15 cellular contexts compared by ENCODE assay signal in the genomic region with DNA sequence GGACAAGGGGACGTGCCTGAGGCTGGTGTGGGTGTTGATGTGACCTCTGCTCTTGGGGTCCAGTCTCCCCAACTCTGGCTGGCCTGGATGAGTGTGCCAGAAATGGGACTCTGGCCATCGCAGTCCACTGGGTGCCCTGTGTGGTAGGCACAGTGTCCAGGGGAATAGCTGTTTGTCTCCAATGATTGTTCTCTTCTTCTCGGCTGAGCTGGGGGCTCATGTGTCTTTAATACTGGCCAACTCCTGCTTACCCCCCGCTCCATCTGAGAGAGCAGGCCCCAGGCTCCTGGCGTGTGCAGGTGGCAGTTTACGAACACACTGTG. TPM values are rescaled to one million over a fixed set of nuclear protein-coding genes. Genes with fewer than 3 reads are reported as not detected.
DNase-seq lines count a peak whose midpoint lies in the region; ATAC-seq and TF ChIP-seq lines count a peak whose summit lies in the region.
"Had no signal": no experiment of that assay in that cellular context is flagged by ENCODE, and none has a peak within 500 bp of the region (broad histone marks: within the 10 kb centered on the region; RNA-seq: fewer than 3 reads in every experiment).

No MANE protein-coding gene starts in this region.

- H3K27me3 ChIP-seq in CD4-positive, alpha-beta T cell (ENCODE audit: control insufficient read depth, insufficient read depth, low read length): no peaks in the 10 kb centered on the region
- H3K27me3 ChIP-seq in Loucy (ENCODE audit: insufficient read depth, low read length, poor library complexity, severe bottlenecking): no peaks in the 10 kb centered on the region
- H3K27me3 ChIP-seq in esophagus muscularis mucosa: peaks cover 0 to under 1% (median 0%) of the 10 kb centered on the region in 4 donors
- H3K27me3 ChIP-seq in rectal smooth muscle tissue (ENCODE audit: control insufficient read depth, insufficient read depth, low read length): no peaks in the 10 kb centered on the region
- H3K27me3 ChIP-seq: hepatocyte, SJSA1 had no signal

- peak overlapping the region; percentile 30 for H3K4me3 Mint-ChIP-seq in CD4-positive, alpha-beta T cell
- H3K4me3 Mint-ChIP-seq: activated T-cell treated with anti-CD3 and anti-CD28 coated beads, Interleukin-2, amount 50 U/mL, for 4 hours; GM23338; nephron had no signal

- peak overlapping the region; percentile 88 for H3K27ac Mint-ChIP-seq in CD4-positive, alpha-beta T cell
- H3K27ac Mint-ChIP-seq: activated naive CD4-positive, alpha-beta T cell treated with anti-CD3 and anti-CD28 coated beads, Interleukin-2, amount 50 U/mL, for 24 hours; GM23338; nephron had no signal

- no peak overlapping the region for H2AFZ ChIP-seq in Loucy (ENCODE audit: low read length)
- H2AFZ ChIP-seq: hepatocyte had no signal

- no peak for ATAC-seq in CD4-positive, alpha-beta T cell (ENCODE audit: poor library complexity)
- ATAC-seq: activated T-cell treated with anti-CD3 and anti-CD28 coated beads, Interleukin-2, amount 50 U/mL, for 4 hours had no signal

- no peaks in the 10 kb centered on the region for H3K9me3 ChIP-seq in CD4-positive, alpha-beta T cell (ENCODE audit: control insufficient read depth, low read length)
- H3K9me3 ChIP-seq in Loucy (ENCODE audit: insufficient read depth, low read depth, low read length): no peaks in the 10 kb centered on the region
- H3K9me3 ChIP-seq in esophagus muscularis mucosa: peaks cover 0 to 5% (median 0%) of the 10 kb centered on the region in 4 donors
- H3K9me3 ChIP-seq: SJSA1 had no signal

- CTCF ChIA-PET in CD4-positive, alpha-beta T cell (lab: Charles Lee): interaction anchor here (1.0 to 1.8 kb wide), 2 partner anchors 47 to 1214 kb away, joined by 3 to 10 read pairs; no protein-coding TSS in a partner anchor

- H3K4me2 ChIP-seq in Loucy (ENCODE audit: low read depth, low read length, poor library complexity, severe bottlenecking): peak overlapping the region; percentile 86
- H3K4me2 ChIP-seq: GM23338, hepatocyte had no signal

- no peaks in the 10 kb centered on the region for H3K9me3 Mint-ChIP-seq in CD4-positive, alpha-beta T cell
- H3K9me3 Mint-ChIP-seq: activated naive CD4-positive, alpha-beta T cell treated with anti-CD3 and anti-CD28 coated beads, Interleukin-2, amount 50 U/mL, for 24 hours; activated T-cell treated with anti-CD3 and anti-CD28 coated beads, Interleukin-2, amount 50 U/mL, for 4 hours; GM23338 had no signal

- intact Hi-C loops in CD4-positive, alpha-beta T cell (cut with DNase I, micrococcal nuclease): loop anchor here in 1 of 2 experiments (5.0 kb wide), 1 partner anchor 56 kb away; no protein-coding TSS in a partner anchor
- intact Hi-C loops in esophagus muscularis mucosa (cut with DNase I): no loop called here

- no peaks in the 10 kb centered on the region for H3K79me2 ChIP-seq in Loucy (ENCODE audit: insufficient read depth, low read length)
- H3K79me2 ChIP-seq: hepatocyte had no signal

- no peak overlapping the region for H3K27ac ChIP-seq in CD4-positive, alpha-beta T cell (ENCODE audit: low read depth, low read length)
- peak overlapping the region; percentile 90 to 96 (median 96) for H3K27ac ChIP-seq in esophagus muscularis mucosa (replicated peaks in 1 of 4)
- peak overlapping the region; percentile 56 for H3K27ac ChIP-seq in rectal smooth muscle tissue (ENCODE audit: low read depth, low read length)
- H3K27ac ChIP-seq: hepatocyte, SJSA1 had no signal

- TF ChIP-seq POLR2A in esophagus muscularis mucosa (IDR thresholded peaks at IDR 0.05; ENCODE audit: low read depth): no peak

- peaks cover 58% of the 10 kb centered on the region for H3K4me1 Mint-ChIP-seq in CD4-positive, alpha-beta T cell (ENCODE audit: low read depth)

- DNase-seq in CD4-positive, alpha-beta T cell: no peak
- DNase-seq in esophagus muscularis mucosa (ENCODE audit: extremely low spot score) (no peak), hypothalamus (lab: John Stamatoyannopoulos, UW) (no peak), NCI-H2107 treated with DMSO at 0.1 percent for 48 hours (lab: John Stamatoyannopoulos, UW; ENCODE audit: unreplicated experiment) (no peak), NCI-H2171 (lab: John Stamatoyannopoulos, UW) (no peak)
- DNase-seq: activated CD4-positive, CD25-positive, alpha-beta regulatory T cell; cortex of kidney had no signal

- no peaks in the 10 kb centered on the region for H3K27me3 Mint-ChIP-seq in CD4-positive, alpha-beta T cell
- H3K27me3 Mint-ChIP-seq: activated naive CD4-positive, alpha-beta T cell treated with anti-CD3 and anti-CD28 coated beads, Interleukin-2, amount 50 U/mL, for 24 hours had no signal

- H3K9ac ChIP-seq in Loucy (ENCODE audit: low read depth, low read length, poor library complexity, severe bottlenecking) (peak overlapping the region; percentile 0), rectal smooth muscle tissue (ENCODE audit: low read length) (no peak overlapping the region)

- peaks cover 11% of the 10 kb centered on the region; the same call in 1 of the 2 replicates for H3F3A ChIP-seq in Loucy (ENCODE audit: low read depth)

- H3K36me3 ChIP-seq in Loucy (ENCODE audit: insufficient read depth, low read length) (no peaks in the 10 kb centered on the region), esophagus muscularis mucosa (no peaks in the 10 kb centered on the region), rectal smooth muscle tissue (ENCODE audit: control insufficient read depth, insufficient read depth, low read length) (no peaks in the 10 kb centered on the region)
- H3K36me3 ChIP-seq: SJSA1 had no signal

- WGBS in esophagus muscularis mucosa: 92% methylated on average over 6 of the region's 6 CpGs

- H3K4me1 ChIP-seq in Loucy (ENCODE audit: insufficient read depth, low read length, poor library complexity, severe bottlenecking) (peaks cover 70% of the 10 kb centered on the region), esophagus muscularis mucosa (peaks cover 68 to 84% (median 82%) of the 10 kb centered on the region in 4 donors), rectal smooth muscle tissue (ENCODE audit: control insufficient read depth, insufficient read depth, low read length) (peaks cover 44% of the 10 kb centered on the region)

- no peak for TF ChIP-seq EP300 in esophagus muscularis mucosa (IDR thresholded peaks at IDR 0.05)

- no peaks in the 10 kb centered on the region for H4K20me1 ChIP-seq in Loucy (ENCODE audit: insufficient read depth, low read length, poor library complexity, severe bottlenecking)

- no peaks in the 10 kb centered on the region for H3K9me2 ChIP-seq in Loucy (replicated peaks; ENCODE audit: low read depth, low read length)

- POLR2A ChIA-PET in CD4-positive, alpha-beta T cell (lab: Charles Lee): interaction anchor here (1.0 to 6.0 kb wide), 5 partner anchors 14 to 45 kb away, joined by 3 to 150 read pairs (median 6); a partner anchor contains a TSS

- TF ChIP-seq CTCF in CD4-positive, alpha-beta T cell (IDR thresholded peaks at IDR 0.05): no peak
- TF ChIP-seq CTCF in Loucy (conservative IDR thresholded peaks at IDR 0.05; ENCODE audit: low read length) (no peak), esophagus muscularis mucosa (IDR thresholded peaks at IDR 0.05) (no peak)

- no peaks in the 10 kb centered on the region for H3K36me3 Mint-ChIP-seq in CD4-positive, alpha-beta T cell (ENCODE audit: low read depth)
- H3K36me3 Mint-ChIP-seq: activated naive CD4-positive, alpha-beta T cell treated with anti-CD3 and anti-CD28 coated beads, Interleukin-2, amount 50 U/mL, for 24 hours had no signal

- H3K4me3 ChIP-seq in Loucy (ENCODE audit: low read length, poor library complexity, severe bottlenecking): peak overlapping the region; percentile 49
- H3K4me3 ChIP-seq in esophagus muscularis mucosa: no peak overlapping the region
- H3K4me3 ChIP-seq in rectal smooth muscle tissue (ENCODE audit: low read length): no peak overlapping the region
- H3K4me3 ChIP-seq: GM23338, hepatocyte, SJSA1 had no signal

RNA-seq across cellular contexts. Expression of a gene that starts 45.0 kb away (rescaled TPM):
- 100 to 1,000 TPM; 604 to 645 TPM for total RNA-seq in CD4-positive, alpha-beta T cell
- total RNA-seq in esophagus muscularis mucosa: 100 to 1,000 TPM in 2 of 4 donors, 10 to 100 TPM in 2; 67.6 to 203 (median 139) TPM
